ENCODE assay signal across 25 cellular contexts in the genomic region with DNA sequence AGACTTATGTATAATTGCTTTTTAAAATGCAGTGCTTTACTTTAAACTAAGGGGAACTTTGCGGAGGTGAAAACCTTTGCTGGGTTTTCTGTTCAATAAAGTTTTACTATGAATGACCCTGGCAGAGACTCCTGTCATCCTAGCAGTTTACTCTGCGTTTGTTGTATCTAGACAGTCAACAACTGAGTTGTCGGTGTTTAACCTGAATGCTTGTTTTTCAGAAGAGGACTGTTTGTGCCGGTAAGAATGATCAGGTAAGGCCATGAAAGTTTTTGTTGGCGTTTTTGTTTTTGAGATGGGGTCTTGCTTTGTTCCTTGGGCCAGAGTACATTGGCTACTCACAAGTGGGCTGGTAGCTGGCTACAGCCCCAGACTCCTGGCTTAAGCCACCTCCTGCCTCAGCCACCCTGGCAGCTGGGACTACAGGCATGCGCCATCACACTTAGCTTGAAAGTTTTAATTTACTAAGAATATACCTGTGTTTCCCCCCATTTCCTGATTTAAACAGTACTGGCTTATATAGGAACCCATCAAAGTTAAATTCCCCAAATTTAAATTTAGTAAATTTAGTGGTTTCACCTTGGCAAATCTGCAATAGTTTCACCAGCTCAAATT. TPM values are rescaled to one million over a fixed set of nuclear protein-coding genes. Genes with fewer than 3 reads are reported as not detected.
DNase-seq lines count a peak whose midpoint lies in the region; ATAC-seq, FAIRE-seq and TF ChIP-seq lines count a peak whose summit lies in the region.
"Had no signal": no experiment of that assay in that cellular context is flagged by ENCODE, and none has a peak within 500 bp of the region (broad histone marks: within the 10 kb centered on the region; RNA-seq: fewer than 3 reads in every experiment).

No MANE protein-coding gene starts in this region.

- no peak for DNase-seq in CD8-positive, alpha-beta T cell
- DNase-seq in HepG2 (ENCODE audit: low spot score) = no peak
- DNase-seq in WTC11 (ENCODE audit: low spot score) = no peak
- DNase-seq: activated CD8-positive, alpha-beta memory T cell treated with anti-CD3 and anti-CD28 coated beads, Interleukin-2, amount 50 U/mL, for 48 hours; DMS153; dorsolateral prefrontal cortex; erythroblast; gastrocnemius medialis; GF-D8; left cardiac atrium; midbrain; MV-4-11; NCI-H187 treated with DMSO at 0.1 percent for 48 hours; NK-92 treated with Interleukin-12 subunit alpha and Interleukin-12 subunit beta, amount 100 ng/mL, for 24 hours; psoas muscle; stimulated activated CD8-positive, alpha-beta memory T cell treated with anti-CD3 and anti-CD28 coated beads, Interleukin-4, amount 100 ng/mL, for 48 hours; T-cell had no signal

- peaks cover 23% of the 10 kb centered on the region for H3K4me1 Mint-ChIP-seq in CD8-positive, alpha-beta T cell (ENCODE audit: low read depth)
- H3K4me1 Mint-ChIP-seq in WTC11 = peaks cover 14% of the 10 kb centered on the region
- H3K4me1 Mint-ChIP-seq: neural crest cell had no signal

- peaks cover 78% of the 10 kb centered on the region for H3K36me3 ChIP-seq in BLaER1
- H3K36me3 ChIP-seq in CD8-positive, alpha-beta T cell (ENCODE audit: insufficient read depth, low read length) = peaks cover 51% of the 10 kb centered on the region
- peaks cover 44% of the 10 kb centered on the region for H3K36me3 ChIP-seq in SU-DHL-6 (ENCODE audit: low read length)
- H3K36me3 ChIP-seq in HepG2 (replicated peaks in 1 of 2; ENCODE audit: control insufficient read depth in 1 of 2, insufficient read depth in 2 of 2, low read length in 2 of 2) = peaks cover 35 to 61% of the 10 kb centered on the region in 2 experiments

- WGBS in HepG2 (ENCODE audit: low lambda C conversion rate) = 84% methylated on average over 6 of the region's 6 CpGs

- H3K9me3 ChIP-seq in BLaER1 (no peaks in the 10 kb centered on the region), SU-DHL-6 (ENCODE audit: insufficient read depth, low read length) (no peaks in the 10 kb centered on the region), HepG2 (ENCODE audit: low read length) (no peaks in the 10 kb centered on the region)
- H3K9me3 ChIP-seq in CD8-positive, alpha-beta T cell (ENCODE audit: low read length) = no peaks in the 10 kb centered on the region
- H3K9me3 ChIP-seq: gastrocnemius medialis, psoas muscle had no signal

- H2AFZ ChIP-seq in SU-DHL-6 (ENCODE audit: low read depth, low read length, severe bottlenecking) = no peak overlapping the region
- H2AFZ ChIP-seq in HepG2 (ENCODE audit: low read length) = no peak overlapping the region
- H2AFZ ChIP-seq: GM23338 had no signal

- POLR2A ChIA-PET in CD8-positive, alpha-beta T cell (lab: Charles Lee) = interaction anchor here (1.0 to 7.5 kb wide), 2 partner anchors 11 to 100 kb away, joined by 4 to 30 read pairs; partner anchors contain the start of gene HERPUD1
- POLR2A ChIA-PET in HepG2 (lab: Yijun Ruan, JAX) (interaction anchor here (1.4 to 5.2 kb wide), 3 partner anchors 11 to 32 kb away, joined by 4 to 39 read pairs (median 11); partner anchors contain the start of gene HERPUD1), WTC11 (lab: Charles Lee) (interaction anchor here (1.5 kb wide), 1 partner anchor 12 kb away, joined by 3 read pairs; the partner anchor contains the start of gene HERPUD1)

- H3K9ac ChIP-seq in BLaER1 = peak overlapping the region; percentile 51
- H3K9ac ChIP-seq in SU-DHL-6 (ENCODE audit: low read length) = no peak overlapping the region
- H3K9ac ChIP-seq in HepG2 (ENCODE audit: insufficient read depth, low read depth, low read length) = no peak overlapping the region

- TF ChIP-seq POLR2A in HepG2 (IDR thresholded peaks at IDR 0.05; ENCODE audit: insufficient read depth in 1 of 2, low read depth in 2 of 2, low read length in 2 of 2) = no peak

- no peak for TF ChIP-seq CTCF in CD8-positive, alpha-beta T cell (IDR thresholded peaks at IDR 0.05)
- TF ChIP-seq CTCF in SU-DHL-6 (IDR thresholded peaks at IDR 0.05; ENCODE audit: insufficient read depth, low read length, poor library complexity, severe bottlenecking) (no peak), HepG2 (CRISPR knock-in tag; IDR thresholded peaks at IDR 0.05) (no peak), WTC11 (IDR thresholded peaks at IDR 0.05) (no peak)

- TF ChIP-seq EP300 in HepG2 (IDR thresholded peaks at IDR 0.05; ENCODE audit: low read depth in 2 of 2, low read length in 2 of 2) (no peak), HepG2 (CRISPR knock-in tag; IDR thresholded peaks at IDR 0.05; ENCODE audit: borderline replicate concordance) (no peak)

- no peak for FAIRE-seq in HepG2 (lab: Jason Lieb, UNC)

- H3K79me2 ChIP-seq in SU-DHL-6 (ENCODE audit: insufficient read depth, low read length) (peaks cover 5% of the 10 kb centered on the region; the same call in 1 of the 2 replicates), HepG2 (ENCODE audit: insufficient read depth, low read length) (peaks cover 4% of the 10 kb centered on the region)

- CTCF ChIA-PET in CD8-positive, alpha-beta T cell (lab: Charles Lee) = interaction anchor here (0.6 kb wide), 2 partner anchors 75 to 147 kb away, joined by 3 read pairs; no protein-coding TSS in a partner anchor
- CTCF ChIA-PET in HepG2 (lab: Yijun Ruan, JAX; ENCODE audit: low intra/inter-chr PET ratio, low total read pairs) = no interaction called here
- CTCF ChIA-PET in WTC11 (lab: Charles Lee) = no interaction called here

- H3K36me3 Mint-ChIP-seq in CD8-positive, alpha-beta T cell = peaks cover 65% of the 10 kb centered on the region
- H3K36me3 Mint-ChIP-seq in WTC11 = peaks cover 42% of the 10 kb centered on the region

- H3K27ac ChIP-seq in BLaER1 (peak overlapping the region; percentile 67), SU-DHL-6 (ENCODE audit: low read depth, low read length) (peak overlapping the region; percentile 83), HepG2 (ENCODE audit: extremely low read length, insufficient read depth, low read length) (no peak overlapping the region)
- H3K27ac ChIP-seq in CD8-positive, alpha-beta T cell (ENCODE audit: low read depth, low read length) = no peak overlapping the region
- H3K27ac ChIP-seq: cardiac muscle cell, gastrocnemius medialis, psoas muscle had no signal

- in situ Hi-C loops in HepG2 (cut with HindIII; ENCODE audit: extremely low pct_ligation_motif_present, low pct_unique_long_range_greater_than_20kb) = no loop called here

- no peak overlapping the region for H3K4me3 Mint-ChIP-seq in CD8-positive, alpha-beta T cell
- no peak overlapping the region for H3K4me3 Mint-ChIP-seq in WTC11
- H3K4me3 Mint-ChIP-seq: GM23338, neural crest cell, T-cell had no signal

- TF ChIP-seq RAD21 in HepG2 (CRISPR knock-in tag; IDR thresholded peaks at IDR 0.05) = no peak

- H3K9me2 ChIP-seq in SU-DHL-6 (replicated peaks; ENCODE audit: insufficient read depth, low read length) = no peaks in the 10 kb centered on the region

- ATAC-seq in CD8-positive, alpha-beta T cell = no peak
- ATAC-seq in HepG2 (no peak), WTC11 (no peak), HG03108 (IDR thresholded peaks at IDR 0.05; ENCODE audit: unreplicated experiment) (no peak), GM21576 (IDR thresholded peaks at IDR 0.05; ENCODE audit: unreplicated experiment) (no peak), GM18520 (IDR thresholded peaks at IDR 0.05; ENCODE audit: unreplicated experiment) (no peak)
- ATAC-seq: gastrocnemius medialis, GM23338, left cardiac atrium, psoas muscle, T-cell had no signal

- peak overlapping the region; percentile 74 for H3K4me2 ChIP-seq in BLaER1
- no peak overlapping the region for H3K4me2 ChIP-seq in SU-DHL-6 (ENCODE audit: low read depth, low read length, poor library complexity, severe bottlenecking)
- H3K4me2 ChIP-seq in HepG2 (ENCODE audit: low read depth, low read length) = no peak overlapping the region
- H3K4me2 ChIP-seq: GM23338 had no signal

- no peaks in the 10 kb centered on the region for H3K9me3 Mint-ChIP-seq in CD8-positive, alpha-beta T cell
- H3K9me3 Mint-ChIP-seq in WTC11 = no peaks in the 10 kb centered on the region
- H3K9me3 Mint-ChIP-seq: GM23338, neural crest cell, T-cell had no signal

- no peaks in the 10 kb centered on the region for H3K27me3 ChIP-seq in BLaER1
- no peaks in the 10 kb centered on the region for H3K27me3 ChIP-seq in CD8-positive, alpha-beta T cell (ENCODE audit: insufficient read depth, low read length)
- no peaks in the 10 kb centered on the region for H3K27me3 ChIP-seq in SU-DHL-6 (ENCODE audit: low read length)
- no peaks in the 10 kb centered on the region for H3K27me3 ChIP-seq in HepG2 (ENCODE audit: control insufficient read depth in 1 of 2, insufficient read depth in 2 of 2, low read length in 2 of 2)
- H3K27me3 ChIP-seq: cardiac muscle cell, dorsolateral prefrontal cortex, gastrocnemius medialis had no signal

- H3K4me1 ChIP-seq in BLaER1 = peaks cover 99% of the 10 kb centered on the region
- H3K4me1 ChIP-seq in CD8-positive, alpha-beta T cell (ENCODE audit: insufficient read depth, low read length) = peaks cover 14% of the 10 kb centered on the region
- peaks cover 31% of the 10 kb centered on the region for H3K4me1 ChIP-seq in HepG2 (ENCODE audit: insufficient read depth, low read length)
- H3K4me1 ChIP-seq: gastrocnemius medialis, psoas muscle had no signal

- peak overlapping the region; percentile 27 for H3K27ac Mint-ChIP-seq in CD8-positive, alpha-beta T cell
- no peak overlapping the region for H3K27ac Mint-ChIP-seq in WTC11
- H3K27ac Mint-ChIP-seq: GM23338 had no signal

- H4K20me1 ChIP-seq in BLaER1 (peaks cover 36% of the 10 kb centered on the region), SU-DHL-6 (ENCODE audit: low read depth, low read length) (no peaks in the 10 kb centered on the region; the same call in 1 of the 2 replicates), HepG2 (ENCODE audit: insufficient read depth, low read length) (peaks cover 52% of the 10 kb centered on the region)

- intact Hi-C loops in CD8-positive, alpha-beta T cell (cut with DNase I, micrococcal nuclease) = loop anchor here in 1 of 2 experiments (10.0 kb wide), 1 partner anchor 369 kb away; no protein-coding TSS in a partner anchor
- intact Hi-C loops in HepG2 (cut with micrococcal nuclease; ENCODE audit: unreplicated experiment) = no loop called here

- BruUV-seq in HepG2 (replicated peaks; lab: Mats Ljungman, UMichigan) = TSS peak; percentile 6

- H3K27me3 Mint-ChIP-seq in CD8-positive, alpha-beta T cell (ENCODE audit: low read depth) = no peaks in the 10 kb centered on the region
- no peaks in the 10 kb centered on the region for H3K27me3 Mint-ChIP-seq in WTC11 (ENCODE audit: low read depth)
- H3K27me3 Mint-ChIP-seq: T-cell had no signal

- H3F3A ChIP-seq in SU-DHL-6 (ENCODE audit: insufficient read depth) = peaks cover 83% of the 10 kb centered on the region

- H3K4me3 ChIP-seq in BLaER1 (no peak overlapping the region), SU-DHL-6 (ENCODE audit: insufficient read depth, low read length, poor library complexity, severe bottlenecking) (no peak overlapping the region), HepG2 (replicated peaks in 1 of 3; ENCODE audit: insufficient read depth in 1 of 3, low read depth in 2 of 3, low read length in 3 of 3) (no peak overlapping the region)
- H3K4me3 ChIP-seq in CD8-positive, alpha-beta T cell (ENCODE audit: low read depth, low read length) = no peak overlapping the region
- H3K4me3 ChIP-seq: cardiac muscle cell, dorsolateral prefrontal cortex, gastrocnemius medialis, GM23338, psoas muscle had no signal

RNA-seq across cellular contexts. Expression of gene HERPUD1, which starts 11.9 kb away (rescaled TPM):
- total RNA-seq in CD8-positive, alpha-beta T cell = 100 to 1,000 TPM; 191 to 201 TPM
- 65.3 and 96.2 TPM in 2 replicates for total RNA-seq in HepG2 (2016; rRNA removed; fragmentation: Illumina TruSeq; extraction: Trizol)
- 30.1 and 30.9 TPM in 2 replicates for total RNA-seq in HepG2 (2016; cell fraction: cytosol; rRNA removed; fragmentation: Illumina TruSeq; extraction: Trizol; ENCODE audit: low read depth)
- total RNA-seq in HepG2 (2016; cell fraction: insoluble cytoplasmic fraction; rRNA removed; fragmentation: Illumina TruSeq; extraction: Trizol) = 63.9 and 93.3 TPM in 2 replicates
- 64.8 and 86.4 TPM in 2 replicates for total RNA-seq in HepG2 (2016; cell fraction: membrane; rRNA removed; fragmentation: Illumina TruSeq; extraction: Trizol)
- 133 and 155 TPM in 2 replicates for total RNA-seq in HepG2 (2016; cell fraction: nucleus; rRNA removed; fragmentation: Illumina TruSeq; extraction: Trizol)
- 311 and 323 TPM in 2 replicates for polyA plus RNA-seq in HepG2 (2011; rRNA removed)
- 179 and 230 TPM in 2 replicates for polyA plus RNA-seq in HepG2 (2011; cell fraction: cytosol; rRNA removed)
- 192 and 208 TPM in 2 replicates for polyA plus RNA-seq in HepG2 (2011; cell fraction: nucleus; rRNA removed)
- 165 and 190 TPM in 2 replicates for polyA plus RNA-seq in HepG2 (2012)
- 33.0 and 44.6 TPM in 2 replicates for polyA plus RNA-seq in HepG2 (2016; cell fraction: cytosol; fragmentation: Illumina TruSeq; extraction: Trizol; ENCODE audit: low read depth)
- polyA plus RNA-seq in HepG2 (2016; cell fraction: insoluble cytoplasmic fraction; fragmentation: Illumina TruSeq; extraction: Trizol; ENCODE audit: low read depth) = 80.1 and 93.2 TPM in 2 replicates
- polyA plus RNA-seq in HepG2 (2016; cell fraction: membrane; fragmentation: Illumina TruSeq; extraction: Trizol; ENCODE audit: low read depth) = 58.1 and 78.2 TPM in 2 replicates
- polyA plus RNA-seq in HepG2 (2016; cell fraction: nucleus; fragmentation: Illumina TruSeq; extraction: Trizol; ENCODE audit: insufficient read depth, low read depth) = 216 and 231 TPM in 2 replicates
- polyA minus RNA-seq in HepG2 (2011; rRNA and poly(A)+ RNA removed; ENCODE audit: low replicate concordance) = 206 and 472 TPM in 2 replicates
- 126 and 139 TPM in 2 replicates for polyA minus RNA-seq in HepG2 (2011; cell fraction: cytosol; rRNA and poly(A)+ RNA removed)
- polyA minus RNA-seq in HepG2 (2011; cell fraction: nucleus; rRNA and poly(A)+ RNA removed) = 287 and 365 TPM in 2 replicates
- total RNA-seq in WTC11 (2021) = 21.4 to 30.8 TPM (median 21.7 TPM) in 3 replicates

RNA-seq across cellular contexts. Expression of gene CETP, which starts 17.9 kb away (rescaled TPM):
- under 1 TPM in 1 of 2 experiments, not detected in 1; 0.19 TPM for total RNA-seq in CD8-positive, alpha-beta T cell
- 0.31 TPM in 1 of 2 replicates, not detected in the other for total RNA-seq in HepG2 (2016; rRNA removed; fragmentation: Illumina TruSeq; extraction: Trizol)
- total RNA-seq in HepG2 (2016; cell fraction: cytosol; rRNA removed; fragmentation: Illumina TruSeq; extraction: Trizol; ENCODE audit: low read depth) = not detected in 2 replicates
- total RNA-seq in HepG2 (2016; cell fraction: insoluble cytoplasmic fraction; rRNA removed; fragmentation: Illumina TruSeq; extraction: Trizol) = 0.17 TPM in 1 of 2 replicates, not detected in the other
- total RNA-seq in HepG2 (2016; cell fraction: membrane; rRNA removed; fragmentation: Illumina TruSeq; extraction: Trizol) = 0.14 and 0.25 TPM in 2 replicates
- total RNA-seq in HepG2 (2016; cell fraction: nucleus; rRNA removed; fragmentation: Illumina TruSeq; extraction: Trizol) = 0.28 TPM in 2 replicates
- 9.8 and 15.7 TPM in 2 replicates for polyA plus RNA-seq in HepG2 (2011; rRNA removed)
- 7.5 and 11.8 TPM in 2 replicates for polyA plus RNA-seq in HepG2 (2011; cell fraction: cytosol; rRNA removed)
- polyA plus RNA-seq in HepG2 (2011; cell fraction: nucleus; rRNA removed) = 8.6 and 9.0 TPM in 2 replicates
- polyA plus RNA-seq in HepG2 (2012) = 1.5 and 3.1 TPM in 2 replicates
- 0.25 and 0.33 TPM in 2 replicates for polyA plus RNA-seq in HepG2 (2016; cell fraction: cytosol; fragmentation: Illumina TruSeq; extraction: Trizol; ENCODE audit: low read depth)
- polyA plus RNA-seq in HepG2 (2016; cell fraction: insoluble cytoplasmic fraction; fragmentation: Illumina TruSeq; extraction: Trizol; ENCODE audit: low read depth) = 0.32 and 0.36 TPM in 2 replicates
- 0.11 and 0.17 TPM in 2 replicates for polyA plus RNA-seq in HepG2 (2016; cell fraction: membrane; fragmentation: Illumina TruSeq; extraction: Trizol; ENCODE audit: low read depth)
- polyA plus RNA-seq in HepG2 (2016; cell fraction: nucleus; fragmentation: Illumina TruSeq; extraction: Trizol; ENCODE audit: insufficient read depth, low read depth) = 0.56 and 0.62 TPM in 2 replicates
- 0.07 and 7.1 TPM in 2 replicates for polyA minus RNA-seq in HepG2 (2011; rRNA and poly(A)+ RNA removed; ENCODE audit: low replicate concordance)
- 2.1 and 4.2 TPM in 2 replicates for polyA minus RNA-seq in HepG2 (2011; cell fraction: cytosol; rRNA and poly(A)+ RNA removed)
- 1.5 and 2.5 TPM in 2 replicates for polyA minus RNA-seq in HepG2 (2011; cell fraction: nucleus; rRNA and poly(A)+ RNA removed)
- not detected in 3 replicates for total RNA-seq in WTC11 (2021)
- total RNA-seq: gastrocnemius medialis, GM23338, neural crest cell had no signal
- polyA plus RNA-seq: GM23338 had no signal

RNA-seq across cellular contexts. Expression of gene NLRC5, which starts 45.5 kb away (rescaled TPM):
- total RNA-seq in CD8-positive, alpha-beta T cell = 100 to 1,000 TPM; 670 to 690 TPM
- total RNA-seq in HepG2 (2016; rRNA removed; fragmentation: Illumina TruSeq; extraction: Trizol) = 3.1 and 6.3 TPM in 2 replicates
- 1.8 and 4.8 TPM in 2 replicates for total RNA-seq in HepG2 (2016; cell fraction: cytosol; rRNA removed; fragmentation: Illumina TruSeq; extraction: Trizol; ENCODE audit: low read depth)
- total RNA-seq in HepG2 (2016; cell fraction: insoluble cytoplasmic fraction; rRNA removed; fragmentation: Illumina TruSeq; extraction: Trizol) = 3.7 and 4.8 TPM in 2 replicates
- 2.8 and 2.9 TPM in 2 replicates for total RNA-seq in HepG2 (2016; cell fraction: membrane; rRNA removed; fragmentation: Illumina TruSeq; extraction: Trizol)
- total RNA-seq in HepG2 (2016; cell fraction: nucleus; rRNA removed; fragmentation: Illumina TruSeq; extraction: Trizol) = 12.6 and 13.0 TPM in 2 replicates
- 12.7 and 15.7 TPM in 2 replicates for polyA plus RNA-seq in HepG2 (2011; rRNA removed)
- 4.5 and 4.8 TPM in 2 replicates for polyA plus RNA-seq in HepG2 (2011; cell fraction: cytosol; rRNA removed)
- 114 and 130 TPM in 2 replicates for polyA plus RNA-seq in HepG2 (2011; cell fraction: nucleus; rRNA removed)
- polyA plus RNA-seq in HepG2 (2012) = 3.8 and 11.3 TPM in 2 replicates
- polyA plus RNA-seq in HepG2 (2016; cell fraction: cytosol; fragmentation: Illumina TruSeq; extraction: Trizol; ENCODE audit: low read depth) = 0.85 and 0.96 TPM in 2 replicates
- polyA plus RNA-seq in HepG2 (2016; cell fraction: insoluble cytoplasmic fraction; fragmentation: Illumina TruSeq; extraction: Trizol; ENCODE audit: low read depth) = 3.1 and 3.4 TPM in 2 replicates
- polyA plus RNA-seq in HepG2 (2016; cell fraction: membrane; fragmentation: Illumina TruSeq; extraction: Trizol; ENCODE audit: low read depth) = 2.0 and 2.8 TPM in 2 replicates
- polyA plus RNA-seq in HepG2 (2016; cell fraction: nucleus; fragmentation: Illumina TruSeq; extraction: Trizol; ENCODE audit: insufficient read depth, low read depth) = 16.8 and 24.4 TPM in 2 replicates
- 21.4 and 102 TPM in 2 replicates for polyA minus RNA-seq in HepG2 (2011; rRNA and poly(A)+ RNA removed; ENCODE audit: low replicate concordance)
- 4.4 and 4.9 TPM in 2 replicates for polyA minus RNA-seq in HepG2 (2011; cell fraction: cytosol; rRNA and poly(A)+ RNA removed)
- polyA minus RNA-seq in HepG2 (2011; cell fraction: nucleus; rRNA and poly(A)+ RNA removed) = 33.9 and 46.2 TPM in 2 replicates
- total RNA-seq in WTC11 (2021) = 2.6 to 2.8 TPM (median 2.7 TPM) in 3 replicates
- total RNA-seq: cardiac muscle cell had no signal
- polyA plus RNA-seq: cardiac muscle cell had no signal

Comparison
In these comparisons a context has a peak if more than half of its experiments do, and no peak if none do; other contexts are left out.
1. H3K27ac ChIP-seq: peak in BLaER1 (single experiment) and SU-DHL-6 (single experiment); none in CD8-positive, alpha-beta T cell (single experiment) and HepG2 (single experiment).
2. RNA of gene NLRC5, which starts 45.5 kb away (total RNA-seq): 670 to 690 TPM in CD8-positive, alpha-beta T cell; 1.8 to 13.0 TPM in HepG2 and 2.6 to 2.8 TPM in WTC11; every median in the first group is over 10 times any median in the second.